ENCODE assay signal across 22 cellular contexts in the genomic region with DNA sequence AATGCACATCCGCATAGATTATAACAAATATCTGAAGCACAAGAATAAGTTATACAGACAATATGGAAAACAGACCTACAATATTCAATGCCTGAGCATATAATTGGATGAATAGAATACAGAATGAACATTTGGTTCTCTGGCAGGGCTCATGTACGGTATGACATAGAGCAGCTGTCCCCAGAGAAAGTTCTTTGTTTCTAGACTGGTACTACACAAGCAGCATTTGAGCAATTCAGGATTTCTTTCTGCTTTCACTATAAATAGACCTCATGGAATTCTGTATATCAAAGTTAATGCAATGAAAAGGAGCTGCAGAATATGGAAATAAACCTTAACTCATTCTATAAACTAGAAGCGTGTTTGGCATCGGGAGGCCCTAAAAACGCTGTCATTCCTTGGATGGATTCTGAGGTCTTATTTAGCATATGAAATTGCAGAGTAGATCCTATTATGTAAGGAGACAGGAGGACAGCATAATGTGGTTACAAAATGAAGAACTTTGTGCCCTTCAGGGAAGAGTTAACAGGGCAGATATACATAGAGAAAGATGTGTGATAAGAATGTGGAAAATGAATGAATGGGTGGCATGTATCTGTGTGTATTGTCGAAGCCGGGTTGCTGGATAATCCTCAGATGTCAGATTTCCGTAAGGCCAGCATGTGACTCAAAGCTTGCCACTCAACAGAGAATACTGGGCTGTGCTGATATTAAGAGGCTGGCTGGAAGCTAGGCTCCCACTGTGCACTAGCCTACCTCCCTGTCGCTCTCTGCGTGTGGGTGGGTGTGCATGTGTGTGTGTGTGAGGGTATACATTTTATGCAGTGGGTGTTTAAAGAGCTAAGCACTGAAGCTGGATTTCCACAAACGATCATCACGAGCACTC.
DNase-seq lines count a peak whose midpoint lies in the region; ATAC-seq and TF ChIP-seq lines count a peak whose summit lies in the region.
"Had no signal": no experiment of that assay in that cellular context is flagged by ENCODE, and none has a peak within 500 bp of the region (broad histone marks: within the 10 kb centered on the region; RNA-seq: fewer than 3 reads in every experiment).

No MANE protein-coding gene starts in this region.

- no peaks in the 10 kb centered on the region for H3K9me3 Mint-ChIP-seq in Caco-2 (ENCODE audit: unreplicated experiment)
- H3K9me3 Mint-ChIP-seq: activated naive CD4-positive, alpha-beta T cell treated with anti-CD3 and anti-CD28 coated beads, Interleukin-2, amount 50 U/mL, for 24 hours; activated T-cell treated with anti-CD3 and anti-CD28 coated beads, Interleukin-2, amount 50 U/mL, for 72 hours; IgD-negative memory B cell; naive B cell had no signal

- no TSS peak for BruUV-seq in Caco-2 (replicated peaks; lab: Mats Ljungman, UMichigan)

- intact Hi-C loops in Right ventricle myocardium superior (cut with DNase I) = loop anchor here (10.0 kb wide), 1 partner anchor 219 kb away; no protein-coding TSS in a partner anchor
- intact Hi-C loops in upper lobe of right lung (cut with DNase I) = no loop called here
- intact Hi-C loops in Caco-2 (cut with micrococcal nuclease; ENCODE audit: unreplicated experiment) = no loop called here

- H3K14ac ChIP-seq in neuronal stem cell (ENCODE audit: low read length) = no peak overlapping the region

- H3K4me1 ChIP-seq in neuronal stem cell (ENCODE audit: control insufficient read depth in 2 of 2, insufficient read depth in 1 of 2, low read depth in 1 of 2, low read length in 2 of 2) (peaks cover 15 to 24% of the 10 kb centered on the region in 2 donors), upper lobe of right lung (peaks cover 24% of the 10 kb centered on the region), Caco-2 (peaks cover 12% of the 10 kb centered on the region)
- H3K4me1 ChIP-seq: BE2C had no signal

- no peak overlapping the region for H4K91ac ChIP-seq in neuronal stem cell (ENCODE audit: low read depth, low read length, poor library complexity)

- H3K9ac ChIP-seq in neuronal stem cell (ENCODE audit: low read depth, low read length, poor library complexity) = no peak overlapping the region
- H3K9ac ChIP-seq: GM23248 had no signal

- no peaks in the 10 kb centered on the region for H3K79me1 ChIP-seq in neuronal stem cell (ENCODE audit: low read depth, low read length)

- H2BK5ac ChIP-seq in neuronal stem cell (ENCODE audit: low read length) = no peak overlapping the region

- H3K36me3 Mint-ChIP-seq in Caco-2 (ENCODE audit: insufficient read depth, unreplicated experiment) = no peaks in the 10 kb centered on the region
- H3K36me3 Mint-ChIP-seq: activated naive CD4-positive, alpha-beta T cell treated with anti-CD3 and anti-CD28 coated beads, Interleukin-2, amount 50 U/mL, for 24 hours; IgD-negative memory B cell; naive B cell had no signal

- no peak overlapping the region for H2BK15ac ChIP-seq in neuronal stem cell (ENCODE audit: low read length)

- H2BK12ac ChIP-seq in neuronal stem cell (ENCODE audit: low read length) = no peak overlapping the region

- H3K4me2 ChIP-seq in neuronal stem cell (ENCODE audit: insufficient read depth, low read length, poor library complexity, severe bottlenecking) = no peak overlapping the region

- peak; percentile 25 for DNase-seq in NCI-H82 (lab: John Stamatoyannopoulos, UW)
- no peak for DNase-seq in NCI-H82 treated with DMSO at 0.1 percent for 48 hours (lab: John Stamatoyannopoulos, UW; ENCODE audit: unreplicated experiment)
- DNase-seq in Right ventricle myocardium superior = no peak
- DNase-seq in neuronal stem cell (ENCODE audit: low spot score) = no peak
- DNase-seq in upper lobe of right lung = no peak
- DNase-seq in DMS153 treated with DMSO at 0.1 percent for 48 hours (lab: John Stamatoyannopoulos, UW; ENCODE audit: unreplicated experiment) = no peak
- no peak for DNase-seq in Caco-2
- DNase-seq: activated CD4-positive, CD25-positive, alpha-beta regulatory T cell treated with anti-CD3 and anti-CD28 coated beads, Interleukin-2, amount 50 U/mL, for 72 hours; activated T-cell treated with anti-CD3 and anti-CD28 coated beads, Interleukin-2, amount 50 U/mL, for 72 hours; BE2C; COR-L47; cortex of kidney; GM23248; islet precursor cell; mammary epithelial cell; naive B cell; NCI-H1417 treated with DMSO at 0.1 percent for 48 hours; RPMI8226 had no signal

- no peak for TF ChIP-seq CTCF in upper lobe of right lung (IDR thresholded peaks at IDR 0.05)
- no peak for TF ChIP-seq CTCF in Caco-2 (IDR thresholded peaks at IDR 0.05; ENCODE audit: insufficient read depth in 1 of 2, low read depth in 1 of 2, low read length in 1 of 2, severe bottlenecking in 1 of 2, unreplicated experiment in 1 of 2)

- POLR2A ChIA-PET in Caco-2 (lab: Charles Lee) = no interaction called here

- no peak overlapping the region for H3K27ac Mint-ChIP-seq in Caco-2 (ENCODE audit: unreplicated experiment)
- H3K27ac Mint-ChIP-seq: activated naive CD4-positive, alpha-beta T cell treated with anti-CD3 and anti-CD28 coated beads, Interleukin-2, amount 50 U/mL, for 24 hours; activated T-cell treated with anti-CD3 and anti-CD28 coated beads, Interleukin-2, amount 50 U/mL, for 72 hours; IgD-negative memory B cell; naive B cell had no signal

- peak overlapping the region; percentile 3 for H2AFZ ChIP-seq in neuronal stem cell (ENCODE audit: low read length)
- H2AFZ ChIP-seq: GM23248 had no signal

- H3K23ac ChIP-seq in neuronal stem cell (ENCODE audit: low read depth, low read length, poor library complexity) = no peak overlapping the region

- H3K9me3 ChIP-seq in neuronal stem cell (replicated peaks in 1 of 2; ENCODE audit: control insufficient read depth in 2 of 2, insufficient read depth in 1 of 2, low read depth in 1 of 2, low read length in 2 of 2) (no peaks in the 10 kb centered on the region), upper lobe of right lung (no peaks in the 10 kb centered on the region), Caco-2 (no peaks in the 10 kb centered on the region)
- H3K9me3 ChIP-seq: BE2C had no signal

- peak; percentile 62 for ATAC-seq in Right ventricle myocardium superior (ENCODE audit: poor library complexity)
- peak; percentile 17 for ATAC-seq in upper lobe of right lung
- no peak for ATAC-seq in HG03521 (IDR thresholded peaks at IDR 0.05; ENCODE audit: unreplicated experiment)
- ATAC-seq: activated T-cell treated with anti-CD3 and anti-CD28 coated beads, Interleukin-2, amount 50 U/mL, for 72 hours had no signal

- H3K18ac ChIP-seq in neuronal stem cell (ENCODE audit: low read length) = no peak overlapping the region

- no peak overlapping the region for H3K4me3 Mint-ChIP-seq in Caco-2 (ENCODE audit: unreplicated experiment)
- H3K4me3 Mint-ChIP-seq: activated naive CD4-positive, alpha-beta T cell treated with anti-CD3 and anti-CD28 coated beads, Interleukin-2, amount 50 U/mL, for 24 hours; activated T-cell treated with anti-CD3 and anti-CD28 coated beads, Interleukin-2, amount 50 U/mL, for 72 hours; IgD-negative memory B cell; naive B cell had no signal

- H3K4me3 ChIP-seq in neuronal stem cell (ENCODE audit: low read length in 2 of 2) (no peak overlapping the region), upper lobe of right lung (no peak overlapping the region), Caco-2 (ENCODE audit: low read depth, low read length) (no peak overlapping the region)
- H3K4me3 ChIP-seq: GM23248 had no signal

- CTCF ChIA-PET in Caco-2 (lab: Charles Lee) = interaction anchor here (0.7 kb wide), 1 partner anchor 292 kb away, joined by 7 read pairs; no protein-coding TSS in a partner anchor

- H4K8ac ChIP-seq in neuronal stem cell (ENCODE audit: low read depth, low read length) = no peak overlapping the region

- H3K27ac ChIP-seq in neuronal stem cell (replicated peaks; ENCODE audit: low read length) (no peak overlapping the region), upper lobe of right lung (no peak overlapping the region)
- H3K27ac ChIP-seq: 22Rv1, GM23248 had no signal

- H2BK120ac ChIP-seq in neuronal stem cell (ENCODE audit: low read depth, low read length) = no peak overlapping the region

- no peaks in the 10 kb centered on the region for H3K27me3 Mint-ChIP-seq in Caco-2 (ENCODE audit: insufficient read depth, unreplicated experiment)

- H3K27me3 ChIP-seq in neuronal stem cell (ENCODE audit: control insufficient read depth in 3 of 3, insufficient read depth in 3 of 3, low read depth in 1 of 3, low read length in 3 of 3) (no peaks in the 10 kb centered on the region), upper lobe of right lung (no peaks in the 10 kb centered on the region), Caco-2 (replicated peaks; ENCODE audit: control insufficient read depth, insufficient read depth, low read length) (no peaks in the 10 kb centered on the region)

- H3K4ac ChIP-seq in neuronal stem cell (ENCODE audit: low read length) = no peak overlapping the region

- no peak overlapping the region for H2AK5ac ChIP-seq in neuronal stem cell (ENCODE audit: low read depth, low read length)

- H3K4me1 Mint-ChIP-seq in Caco-2 (ENCODE audit: low read depth, unreplicated experiment) = peaks cover 5% of the 10 kb centered on the region
- H3K4me1 Mint-ChIP-seq: activated naive CD4-positive, alpha-beta T cell treated with anti-CD3 and anti-CD28 coated beads, Interleukin-2, amount 50 U/mL, for 24 hours; IgD-negative memory B cell; naive B cell had no signal

- no CpG with 5 or more reads among the region's 12 CpGs for WGBS in neuronal stem cell (ENCODE audit: extremely low coverage in 2 of 2, insufficient read length in 2 of 2, insufficient replicate concordance in 1 of 2), 2 donors

- H3K36me3 ChIP-seq in neuronal stem cell (replicated peaks in 1 of 2; ENCODE audit: control insufficient read depth in 2 of 2, insufficient read depth in 2 of 2, low read length in 2 of 2) (no peaks in the 10 kb centered on the region), upper lobe of right lung (no peaks in the 10 kb centered on the region), Caco-2 (ENCODE audit: control insufficient read depth, insufficient read depth, low read length) (no peaks in the 10 kb centered on the region)
- H3K36me3 ChIP-seq: BE2C had no signal
